30 cellular contexts compared by ENCODE assay signal in genomic region chr3:139639662-139640061, GRCh38. TPM values are rescaled to one million over a fixed set of nuclear protein-coding genes. Genes with fewer than 3 reads are reported as not detected.
"Had no signal": no experiment of that assay in that cellular context is flagged by ENCODE, and none has a peak within 500 bp of the region (broad histone marks: within the 10 kb centered on the region; RNA-seq: fewer than 3 reads in every experiment).

No MANE protein-coding gene starts in this region.

- H3K9me3 ChIP-seq: breast epithelium, MG63, Peyer's patch, SJSA1 had no signal

- H3K4me3 Mint-ChIP-seq: activated CD8-positive, alpha-beta T cell treated with anti-CD3 and anti-CD28 coated beads, Interleukin-2, amount 10 ng/mL, durations not matched to agents 7 days and 5 days; activated naive CD4-positive, alpha-beta T cell treated with anti-CD3 and anti-CD28 coated beads, Interleukin-2, amount 50 U/mL, for 24 hours; activated T-cell treated with anti-CD3 and anti-CD28 coated beads, Interleukin-2, amount 50 U/mL, for 24 hours; activated T-helper 1 cell treated with anti-CD3 and anti-CD28 coated beads, Interleukin-12 subunit alpha, Interleukin-12 subunit beta, Interleukin-2, Interleukin-4 antibody, amounts not matched to agents 30 ng/mL and 10 ng/mL and 1 ng/mL, durations not matched to agents 14 hours and 24 hours and 36 hours; T-helper 17 cell; WTC11 had no signal

- H3K9me3 Mint-ChIP-seq: activated T-cell treated with anti-CD3 and anti-CD28 coated beads, Interleukin-2, amount 50 U/mL, for 24 hours; activated T-helper 1 cell treated with anti-CD3 and anti-CD28 coated beads, Interleukin-12 subunit alpha, Interleukin-12 subunit beta, Interleukin-2, Interleukin-4 antibody, amounts not matched to agents 30 ng/mL and 10 ng/mL and 1 ng/mL, durations not matched to agents 14 hours and 24 hours and 36 hours had no signal

- DNase-seq: activated CD4-positive, alpha-beta T cell treated with anti-CD3 and anti-CD28 coated beads for 48 hours; activated CD4-positive, alpha-beta T cell treated with anti-CD3 and anti-CD28 coated beads, Interleukin-2, amount 50 U/mL, for 4 hours; activated CD4-positive, CD25-positive, alpha-beta regulatory T cell treated with anti-CD3 and anti-CD28 coated beads, Interleukin-2, amount 50 U/mL, for 72 hours; activated CD8-positive, alpha-beta T cell treated with anti-CD3 and anti-CD28 coated beads, Interleukin-2, amount 10 ng/mL, durations not matched to agents 7 days and 5 days; activated effector memory CD4-positive, alpha-beta T cell treated with Interleukin-2 at 50 U/mL for 16 hours; activated naive CD4-positive, alpha-beta T cell; activated T-cell treated with anti-CD3 and anti-CD28 coated beads, Interleukin-2, amount 50 U/mL, for 24 hours; aorta; caudate nucleus; MG63; NCI-H1105; NCI-H1436; NCI-H187; NCI-H2081; NCI-H510A treated with DMSO at 0.1 percent for 48 hours; NCI-H69; NK-92 treated with Interleukin-12 subunit alpha and Interleukin-12 subunit beta, amount 100 ng/mL, for 24 hours; OCI-M1; Peyer's patch; SHP77; SW 1271; T-helper 17 cell; T-helper 9 cell had no signal

- H3K36me3 ChIP-seq: breast epithelium, MG63, Peyer's patch, SJSA1 had no signal

- H3K27me3 Mint-ChIP-seq: activated naive CD4-positive, alpha-beta T cell treated with anti-CD3 and anti-CD28 coated beads, Interleukin-2, amount 50 U/mL, for 24 hours; activated T-cell treated with anti-CD3 and anti-CD28 coated beads, Interleukin-2, amount 50 U/mL, for 24 hours; T-helper 17 cell had no signal

- H3K27ac Mint-ChIP-seq: activated CD8-positive, alpha-beta T cell treated with anti-CD3 and anti-CD28 coated beads, Interleukin-2, amount 10 ng/mL, durations not matched to agents 7 days and 5 days; activated naive CD4-positive, alpha-beta T cell treated with anti-CD3 and anti-CD28 coated beads, Interleukin-2, amount 50 U/mL, for 24 hours; activated T-cell treated with anti-CD3 and anti-CD28 coated beads, Interleukin-2, amount 50 U/mL, for 24 hours; activated T-helper 1 cell treated with anti-CD3 and anti-CD28 coated beads, Interleukin-12 subunit alpha, Interleukin-12 subunit beta, Interleukin-2, Interleukin-4 antibody, amounts not matched to agents 30 ng/mL and 10 ng/mL and 1 ng/mL, durations not matched to agents 14 hours and 24 hours and 36 hours; T-helper 17 cell; WTC11 had no signal

- H3K4me1 Mint-ChIP-seq: T-helper 17 cell, WTC11 had no signal

- H3K27me3 ChIP-seq: breast epithelium, MG63, Peyer's patch, SJSA1 had no signal

- ATAC-seq: activated CD8-positive, alpha-beta T cell treated with anti-CD3 and anti-CD28 coated beads, Interleukin-2, amount 10 ng/mL, durations not matched to agents 7 days and 5 days; SK-N-SH treated with all-trans-retinoic acid at 6 μM for 48 hours; T-helper 17 cell; WTC11 had no signal

- H3K36me3 Mint-ChIP-seq: WTC11 had no signal

- H3K4me1 ChIP-seq: breast epithelium, Peyer's patch, SJSA1 had no signal

- H3K4me3 ChIP-seq: breast epithelium, MG63, Peyer's patch, SJSA1 had no signal

- H3K27ac ChIP-seq: breast epithelium, Peyer's patch, RWPE1, SJSA1 had no signal

RNA-seq across cellular contexts. Expression of gene NMNAT3, which starts 38.1 kb away (rescaled TPM):
- total RNA-seq: SJSA1 had no signal
